ENCODE assay signal across 8 cellular contexts in genomic region chr12:49233842-49234526, GRCh38. TPM values are rescaled to one million over a fixed set of nuclear protein-coding genes. Genes with fewer than 3 reads are reported as not detected.
DNase-seq lines count a peak whose midpoint lies in the region; ATAC-seq and TF ChIP-seq lines count a peak whose summit lies in the region.

No MANE protein-coding gene starts in this region.

- intact Hi-C loops in CD8-positive, alpha-beta T cell (cut with DNase I, micrococcal nuclease) = loop anchor here (1.0 to 2.0 kb wide), 8 partner anchors 31 to 170 kb away; partner anchors contain the start of genes TUBA1A (in 2 of the 2), TUBA1C (in 2 of the 2), LMBR1L (in 1 of the 2) and TUBA1B (in 1 of the 2)
- intact Hi-C loops in colonic mucosa (cut with DNase I) = loop anchor here (5.0 kb wide), 1 partner anchor 47 kb away; the partner anchor contains the start of gene TUBA1A
- intact Hi-C loops in testis (cut with DNase I; ENCODE audit: low total_unique reads) = loop anchor here (5.0 kb wide), 2 partner anchors 47 to 102 kb away; partner anchors contain the start of genes TUBA1A and TUBA1B

- CTCF ChIA-PET in CD8-positive, alpha-beta T cell (lab: Charles Lee) = interaction anchor here (0.6 to 5.2 kb wide), 6 partner anchors 10 to 162 kb away, joined by 3 to 38 read pairs (median 7); partner anchors contain the start of gene TUBA1B

- no peaks in the 10 kb centered on the region for H3K36me3 ChIP-seq in CD8-positive, alpha-beta T cell (ENCODE audit: insufficient read depth, low read length)
- H3K36me3 ChIP-seq in colonic mucosa (no peaks in the 10 kb centered on the region), testis (ENCODE audit: low read depth, missing control alignments) (no peaks in the 10 kb centered on the region)

- no peaks in the 10 kb centered on the region for H3K9me3 ChIP-seq in CD8-positive, alpha-beta T cell (ENCODE audit: low read length)
- H3K9me3 ChIP-seq in colonic mucosa (no peaks in the 10 kb centered on the region), testis (no peaks in the 10 kb centered on the region)

- H3K36me3 Mint-ChIP-seq in CD8-positive, alpha-beta T cell = no peaks in the 10 kb centered on the region

- H3K9me3 Mint-ChIP-seq in CD8-positive, alpha-beta T cell = no peaks in the 10 kb centered on the region

- no peak for TF ChIP-seq CTCF in CD8-positive, alpha-beta T cell (IDR thresholded peaks at IDR 0.05)
- TF ChIP-seq CTCF in colonic mucosa (IDR thresholded peaks at IDR 0.05) (no peak), testis (IDR thresholded peaks at IDR 0.05) (no peak)

- 29 to 36% methylated on average over 18 to 19 of the region's 19 CpGs for WGBS in testis, 2 donors

- peaks cover 8% of the 10 kb centered on the region for H3K4me1 ChIP-seq in CD8-positive, alpha-beta T cell (ENCODE audit: insufficient read depth, low read length)
- H3K4me1 ChIP-seq in colonic mucosa (no peaks in the 10 kb centered on the region), testis (peaks cover 54% of the 10 kb centered on the region)

- H3K27ac Mint-ChIP-seq in CD8-positive, alpha-beta T cell = no peak overlapping the region

- DNase-seq in CD8-positive, alpha-beta T cell = peak in 1 of 7 experiments; percentile 6
- DNase-seq in Kasumi-1 (lab: John Stamatoyannopoulos, UW) (peak; percentile 93 to 94), SIG-M5 treated with dmso at 0.1 percent for 504 hours (lab: John Stamatoyannopoulos, UW; ENCODE audit: unreplicated experiment) (peak; percentile 99), colonic mucosa (peak; percentile 37), mucosa of gallbladder (ENCODE audit: low spot score) (peak; percentile 37), testis (peak; percentile 73)

- POLR2A ChIA-PET in CD8-positive, alpha-beta T cell (lab: Charles Lee) = interaction anchor here (1.3 to 2.7 kb wide), 2 partner anchors 46 to 103 kb away, joined by 3 to 18 read pairs; partner anchors contain the start of genes TUBA1A and TUBA1B

- H3K27ac ChIP-seq in CD8-positive, alpha-beta T cell (ENCODE audit: low read depth, low read length) = peak overlapping the region; percentile 72
- H3K27ac ChIP-seq in colonic mucosa = peak overlapping the region; percentile 85
- peak overlapping the region; percentile 92 to 97 for H3K27ac ChIP-seq in testis

- peak overlapping the region; percentile 85 for H3K4me3 ChIP-seq in CD8-positive, alpha-beta T cell (ENCODE audit: low read depth, low read length)
- H3K4me3 ChIP-seq in colonic mucosa = peak overlapping the region; percentile 35
- peak overlapping the region; percentile 61 to 64 for H3K4me3 ChIP-seq in testis

- peaks cover 10% of the 10 kb centered on the region for H3K4me1 Mint-ChIP-seq in CD8-positive, alpha-beta T cell (ENCODE audit: low read depth)

- ATAC-seq in CD8-positive, alpha-beta T cell = no peak
- no peak for ATAC-seq in GM19395 (IDR thresholded peaks at IDR 0.05; ENCODE audit: unreplicated experiment)
- no peak for ATAC-seq in GM21529 (IDR thresholded peaks at IDR 0.05; ENCODE audit: unreplicated experiment)

- no peaks in the 10 kb centered on the region for H3K27me3 ChIP-seq in CD8-positive, alpha-beta T cell (ENCODE audit: insufficient read depth, low read length)
- H3K27me3 ChIP-seq in colonic mucosa (no peaks in the 10 kb centered on the region), testis (no peaks in the 10 kb centered on the region)

- no peak for TF ChIP-seq POLR2A in testis (IDR thresholded peaks at IDR 0.05)

- no peaks in the 10 kb centered on the region for H3K27me3 Mint-ChIP-seq in CD8-positive, alpha-beta T cell (ENCODE audit: low read depth)

- peak overlapping the region; percentile 62 to 66 for H3K9ac ChIP-seq in colonic mucosa (ENCODE audit: low read depth in 2 of 2, low read length in 2 of 2)

- H3K4me3 Mint-ChIP-seq in CD8-positive, alpha-beta T cell = peak overlapping the region; percentile 89

RNA-seq across cellular contexts. Expression of gene TUBA1C, which starts 30.9 kb away (rescaled TPM):
- 10 to 100 TPM; 25.5 to 30.7 TPM for total RNA-seq in CD8-positive, alpha-beta T cell
- total RNA-seq in colonic mucosa (100 to 1,000 TPM; 183 to 368 TPM), mucosa of gallbladder (99.4 TPM), testis (10 to 100 TPM; 72.5 to 78.2 TPM)
- 128 TPM for polyA plus RNA-seq in testis (ENCODE audit: insufficient read depth, low read depth, low replicate concordance)

RNA-seq across cellular contexts. Expression of gene TUBA1A, which starts 45.1 kb away (rescaled TPM):
- total RNA-seq in CD8-positive, alpha-beta T cell = 100 to 1,000 TPM; 209 to 225 TPM
- 10 to 100 TPM; 16.9 to 70.3 TPM for total RNA-seq in colonic mucosa
- total RNA-seq in mucosa of gallbladder = 155 TPM
- total RNA-seq in testis = 100 to 1,000 TPM; 156 to 269 TPM
- polyA plus RNA-seq in testis (ENCODE audit: insufficient read depth, low read depth, low replicate concordance) = 282 TPM

Comparison
In these comparisons a context has a peak if more than half of its experiments do, and no peak if none do; other contexts are left out.
1. H3K4me3 ChIP-seq: peak in every context shown above with its lines; median percentile 85 in CD8-positive, alpha-beta T cell; 62 in testis; 35 in colonic mucosa.